Comparison of ENCODE assay signal across 12 cellular contexts in genomic region chr9:115036691-115037090, GRCh38.
A peak's percentile ranks its signal among the peaks of the same experiment; 100 is the strongest.
DNase-seq lines count a peak whose midpoint lies in the region; ATAC-seq, FAIRE-seq and TF ChIP-seq lines count a peak whose summit lies in the region.
"Had no signal": no experiment of that assay in that cellular context is flagged by ENCODE, and none has a peak within 500 bp of the region (broad histone marks: within the 10 kb centered on the region; RNA-seq: fewer than 3 reads in every experiment).

No MANE protein-coding gene starts in this region.

- H3K27me3 Mint-ChIP-seq in activated CD8-positive, alpha-beta T cell treated with anti-CD3 and anti-CD28 coated beads, Interleukin-2, amount 10 ng/mL, durations not matched to agents 7 days and 5 days (ENCODE audit: low read depth) = peaks cover 4% of the 10 kb centered on the region
- no peaks in the 10 kb centered on the region for H3K27me3 Mint-ChIP-seq in type B pancreatic cell

- no peak overlapping the region for H3K4me3 Mint-ChIP-seq in activated CD8-positive, alpha-beta T cell treated with anti-CD3 and anti-CD28 coated beads, Interleukin-2, amount 10 ng/mL, durations not matched to agents 7 days and 5 days
- H3K4me3 Mint-ChIP-seq in type B pancreatic cell = no peak overlapping the region

- peaks cover 27% of the 10 kb centered on the region for H3K4me1 Mint-ChIP-seq in activated CD8-positive, alpha-beta T cell treated with anti-CD3 and anti-CD28 coated beads, Interleukin-2, amount 10 ng/mL, durations not matched to agents 7 days and 5 days (ENCODE audit: low read depth)
- H3K4me1 Mint-ChIP-seq in type B pancreatic cell (ENCODE audit: unreplicated experiment) = peaks cover 10% of the 10 kb centered on the region

- H3K4me1 ChIP-seq in foreskin keratinocyte = peaks cover 12% of the 10 kb centered on the region

- POLR2A ChIA-PET in activated CD8-positive, alpha-beta T cell treated with anti-CD3 and anti-CD28 coated beads, Interleukin-2, amount 10 ng/mL, durations not matched to agents 7 days and 5 days (lab: Charles Lee) = no interaction called here

- TF ChIP-seq CTCF in foreskin keratinocyte (conservative IDR thresholded peaks at IDR 0.05) = no peak
- TF ChIP-seq CTCF in type B pancreatic cell (conservative IDR thresholded peaks at IDR 0.05) = no peak

- H3K9me3 Mint-ChIP-seq in activated naive CD4-positive, alpha-beta T cell treated with anti-CD3 and anti-CD28 coated beads, Interleukin-2, amount 50 U/mL, for 72 hours = no peaks in the 10 kb centered on the region
- H3K9me3 Mint-ChIP-seq in activated CD8-positive, alpha-beta T cell treated with anti-CD3 and anti-CD28 coated beads, Interleukin-2, amount 10 ng/mL, durations not matched to agents 7 days and 5 days (ENCODE audit: insufficient read depth) = no peaks in the 10 kb centered on the region
- no peaks in the 10 kb centered on the region for H3K9me3 Mint-ChIP-seq in type B pancreatic cell

- CTCF ChIA-PET in activated CD8-positive, alpha-beta T cell treated with anti-CD3 and anti-CD28 coated beads, Interleukin-2, amount 10 ng/mL, durations not matched to agents 7 days and 5 days (lab: Charles Lee) = no interaction called here

- H3K27ac Mint-ChIP-seq in activated naive CD4-positive, alpha-beta T cell treated with anti-CD3 and anti-CD28 coated beads, Interleukin-2, amount 50 U/mL, for 72 hours = peak overlapping the region; percentile 69 to 88
- H3K27ac Mint-ChIP-seq in activated CD8-positive, alpha-beta T cell treated with anti-CD3 and anti-CD28 coated beads, Interleukin-2, amount 10 ng/mL, durations not matched to agents 7 days and 5 days = peak overlapping the region; percentile 50
- no peak overlapping the region for H3K27ac Mint-ChIP-seq in type B pancreatic cell

- ATAC-seq in activated naive CD4-positive, alpha-beta T cell treated with anti-CD3 and anti-CD28 coated beads, Interleukin-2, amount 50 U/mL, for 72 hours = peak; percentile 26 to 42
- no peak for ATAC-seq in activated CD8-positive, alpha-beta T cell treated with anti-CD3 and anti-CD28 coated beads, Interleukin-2, amount 10 ng/mL, durations not matched to agents 7 days and 5 days
- ATAC-seq in foreskin keratinocyte (peak; percentile 93), HG02938 (IDR thresholded peaks at IDR 0.05; ENCODE audit: unreplicated experiment) (no peak)

- no peaks in the 10 kb centered on the region for H3K27me3 ChIP-seq in foreskin keratinocyte
- H3K27me3 ChIP-seq: dorsolateral prefrontal cortex had no signal

- no peak for DNase-seq in activated naive CD4-positive, alpha-beta T cell treated with anti-CD3 and anti-CD28 coated beads, Interleukin-2, amount 50 U/mL, for 72 hours (ENCODE audit: low spot score in 2 of 2)
- no peak for DNase-seq in activated naive CD4-positive, alpha-beta T cell treated with anti-CD3 and anti-CD28 coated beads, Interleukin-2, amount 50 U/mL, for 16 hours
- DNase-seq in activated CD8-positive, alpha-beta T cell treated with anti-CD3 and anti-CD28 coated beads, Interleukin-2, amount 10 ng/mL, durations not matched to agents 7 days and 5 days = no peak
- peak; percentile 93 to 98 for DNase-seq in foreskin keratinocyte
- DNase-seq in urothelium cell line (ENCODE audit: low spot score) = no peak
- no peak for DNase-seq in type B pancreatic cell (ENCODE audit: extremely low spot score, unreplicated experiment)
- DNase-seq in mucosa of gallbladder (ENCODE audit: low spot score) = no peak
- DNase-seq: dorsolateral prefrontal cortex, foreskin melanocyte, NCI-H1930 had no signal

- no peaks in the 10 kb centered on the region for H3K36me3 Mint-ChIP-seq in activated naive CD4-positive, alpha-beta T cell treated with anti-CD3 and anti-CD28 coated beads, Interleukin-2, amount 50 U/mL, for 72 hours
- H3K36me3 Mint-ChIP-seq in activated CD8-positive, alpha-beta T cell treated with anti-CD3 and anti-CD28 coated beads, Interleukin-2, amount 10 ng/mL, durations not matched to agents 7 days and 5 days (ENCODE audit: low read depth) = no peaks in the 10 kb centered on the region
- H3K36me3 Mint-ChIP-seq in type B pancreatic cell = no peaks in the 10 kb centered on the region

- H3K27ac ChIP-seq in foreskin keratinocyte = peak overlapping the region; percentile 79
- H3K27ac ChIP-seq: KMS-11 had no signal

- peak; percentile 52 for FAIRE-seq in urothelium cell line (lab: Jason Lieb, UNC)

Comparison
In these comparisons a context has a peak if more than half of its experiments do, and no peak if none do; other contexts are left out.
1. ATAC-seq: peak in activated naive CD4-positive, alpha-beta T cell treated with anti-CD3 and anti-CD28 coated beads, Interleukin-2, amount 50 U/mL, for 72 hours (2 of 2) and foreskin keratinocyte (single experiment); none in activated CD8-positive, alpha-beta T cell treated with anti-CD3 and anti-CD28 coated beads, Interleukin-2, amount 10 ng/mL, durations not matched to agents 7 days and 5 days (single experiment) and HG02938 (single experiment).
2. DNase-seq: peak in foreskin keratinocyte (2 of 2); none in activated naive CD4-positive, alpha-beta T cell treated with anti-CD3 and anti-CD28 coated beads, Interleukin-2, amount 50 U/mL, for 72 hours (0 of 2), activated naive CD4-positive, alpha-beta T cell treated with anti-CD3 and anti-CD28 coated beads, Interleukin-2, amount 50 U/mL, for 16 hours (single experiment), activated CD8-positive, alpha-beta T cell treated with anti-CD3 and anti-CD28 coated beads, Interleukin-2, amount 10 ng/mL, durations not matched to agents 7 days and 5 days (single experiment), urothelium cell line (single experiment), type B pancreatic cell (single experiment) and mucosa of gallbladder (single experiment).